8 cellular contexts compared by ENCODE assay signal in genomic region chrX:50747471-50747900, GRCh38.
DNase-seq lines count a peak whose midpoint lies in the region; ATAC-seq and TF ChIP-seq lines count a peak whose summit lies in the region.

No MANE protein-coding gene starts in this region.

- H3K9ac ChIP-seq in liver (ENCODE audit: low read depth in 1 of 2, low read length in 2 of 2): no peak overlapping the region

- POLR2A ChIA-PET in HEK293 (lab: Yijun Ruan, JAX): no interaction called here

- WGBS in adrenal gland, 4 donors: 20 to 80% (median 58%) methylated on average over 1 of the region's 1 CpG
- 61% methylated on average over 1 of the region's 1 CpG for WGBS in liver

- TF ChIP-seq CTCF in HEK293 (tag by site-specific recombination; IDR thresholded peaks at IDR 0.05) (no peak), adrenal gland (IDR thresholded peaks at IDR 0.05) (peak; percentile 23 to 70 (median 60)), liver (IDR thresholded peaks at IDR 0.05; ENCODE audit: low read depth, low read length, missing input control) (peak; percentile 66)

- H3K9me3 ChIP-seq in HEK293 (ENCODE audit: control insufficient read depth, insufficient read depth, low read depth, low read length) (no peaks in the 10 kb centered on the region), adrenal gland (replicated peaks in 1 of 3) (no peaks in the 10 kb centered on the region), liver (ENCODE audit: control insufficient read depth in 4 of 4, low read length in 3 of 4) (no peaks in the 10 kb centered on the region)

- ATAC-seq in HG02884 (IDR thresholded peaks at IDR 0.05; ENCODE audit: unreplicated experiment) (no peak), HG03108 (IDR thresholded peaks at IDR 0.05; ENCODE audit: unreplicated experiment) (no peak), HG02610 (IDR thresholded peaks at IDR 0.05; ENCODE audit: unreplicated experiment) (no peak)

- H3K27me3 ChIP-seq in adrenal gland (peaks cover 12% of the 10 kb centered on the region), liver (ENCODE audit: control insufficient read depth in 4 of 4, insufficient read depth in 4 of 4, low read length in 3 of 4) (peaks cover 0 to 5% (median 0%) of the 10 kb centered on the region in 4 donors)

- intact Hi-C loops in adrenal gland (cut with DNase I): no loop called here

- no peak for TF ChIP-seq POLR2A in adrenal gland (IDR thresholded peaks at IDR 0.05)

- H3K27ac ChIP-seq in HEK293 (ENCODE audit: extremely low read depth, low read depth, low read length): no peak overlapping the region
- H3K27ac ChIP-seq in adrenal gland: no peak overlapping the region
- H3K27ac ChIP-seq in liver (ENCODE audit: low read depth in 1 of 2, low read length in 2 of 2): no peak overlapping the region

- H3K36me3 ChIP-seq in HEK293 (ENCODE audit: control insufficient read depth in 2 of 2, insufficient read depth in 1 of 2, low read length in 2 of 2) (no peaks in the 10 kb centered on the region), adrenal gland (replicated peaks in 1 of 2) (no peaks in the 10 kb centered on the region), liver (ENCODE audit: control insufficient read depth in 4 of 4, insufficient read depth in 3 of 4, low read depth in 1 of 4, low read length in 3 of 4) (no peaks in the 10 kb centered on the region)

- no peak overlapping the region for H3K4me3 ChIP-seq in HEK293 (ENCODE audit: low read depth, low read length)
- H3K4me3 ChIP-seq in adrenal gland: no peak overlapping the region
- no peak overlapping the region for H3K4me3 ChIP-seq in liver (ENCODE audit: low read depth in 1 of 3, low read length in 3 of 3)

- TF ChIP-seq RAD21 in liver (IDR thresholded peaks at IDR 0.05): peak; percentile 83 to 92

- no peaks in the 10 kb centered on the region for H3K4me1 ChIP-seq in HEK293 (ENCODE audit: control insufficient read depth, insufficient read depth, low read length)
- no peaks in the 10 kb centered on the region for H3K4me1 ChIP-seq in adrenal gland (replicated peaks in 1 of 2)
- H3K4me1 ChIP-seq in liver (ENCODE audit: control insufficient read depth in 4 of 4, insufficient read depth in 4 of 4, low read length in 3 of 4): no peaks in the 10 kb centered on the region

- DNase-seq in CD1c-positive myeloid dendritic cell (ENCODE audit: extremely low spot score): peak; percentile 28
- DNase-seq in adrenal gland: peak in 3 of 7 donors; percentile 3 to 25 (median 8)
- DNase-seq in stimulated activated CD4-positive, alpha-beta T cell treated with anti-CD3 and anti-CD28 coated beads, Interleukin-1b, Interleukin-23, amount 100 ng/mL, for 48 hours: no peak

- CTCF ChIA-PET in HEK293 (lab: Yijun Ruan, JAX): interaction anchor here (0.5 to 9.9 kb wide), 26 partner anchors 10 to 313 kb away, joined by 3 to 164 read pairs (median 4); no protein-coding TSS in a partner anchor

TF ChIP-seq in HEK293, 187 proteins besides CTCF, POLR2A, EP300 and RAD21:
- peak; percentile 58 for TF ChIP-seq ZNF654 (tag by site-specific recombination; IDR thresholded peaks at IDR 0.05; ENCODE audit: low read depth)
- TF ChIP-seq PATZ1 (tag by site-specific recombination; IDR thresholded peaks at IDR 0.05): no peak

TF ChIP-seq in liver, 16 proteins besides CTCF, POLR2A, EP300 and RAD21:
- TF ChIP-seq JUND (IDR thresholded peaks at IDR 0.05) (no peak), SP1 (IDR thresholded peaks at IDR 0.05) (no peak), EGR1 (IDR thresholded peaks at IDR 0.05; ENCODE audit: low read depth in 2 of 2) (no peak), YY1 (IDR thresholded peaks at IDR 0.05) (no peak), RXRA (IDR thresholded peaks at IDR 0.05) (no peak), REST (IDR thresholded peaks at IDR 0.05) (no peak), HNF4A (conservative IDR thresholded peaks at IDR 0.05) (no peak), ATF3 (IDR thresholded peaks at IDR 0.05) (no peak), ZBTB33 (IDR thresholded peaks at IDR 0.05) (no peak), FOXA2 (IDR thresholded peaks at IDR 0.05) (no peak), HNF4G (IDR thresholded peaks at IDR 0.05) (no peak), MAX (IDR thresholded peaks at IDR 0.05) (no peak), TAF1 (conservative IDR thresholded peaks at IDR 0.05) (no peak), GABPA (IDR thresholded peaks at IDR 0.05 in 1 of 2, conservative IDR thresholded peaks at IDR 0.05 in 1 of 2) (no peak), FOXA1 (IDR thresholded peaks at IDR 0.05) (no peak), NR2F2 (IDR thresholded peaks at IDR 0.05) (no peak)
